Comparison of ENCODE assay signal across 9 cellular contexts in the genomic region with DNA sequence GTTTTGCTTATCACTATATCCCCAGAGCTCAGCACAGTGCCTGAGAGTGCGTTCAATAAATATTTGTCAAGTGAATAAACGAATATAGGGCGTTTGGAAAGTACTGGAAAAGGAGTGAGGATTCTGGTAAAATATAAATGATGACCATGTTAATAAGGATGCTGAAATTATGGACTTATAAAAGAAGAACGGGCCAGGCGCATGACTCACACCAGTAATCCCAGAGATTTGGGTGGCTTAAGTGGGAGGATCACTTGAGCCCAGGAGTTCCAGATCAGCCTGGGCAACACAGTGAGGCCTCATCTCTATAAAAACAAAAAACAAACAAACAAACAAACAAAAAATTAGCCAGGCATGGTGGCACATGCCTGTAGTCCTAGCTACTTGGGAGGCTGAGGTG.
"Had no signal": no experiment of that assay in that cellular context is flagged by ENCODE, and none has a peak within 500 bp of the region (broad histone marks: within the 10 kb centered on the region; RNA-seq: fewer than 3 reads in every experiment).

No MANE protein-coding gene starts in this region.

- FAIRE-seq: H1, H54, HTR-8/SVneo, K562 had no signal

- ATAC-seq: GM23338, K562 had no signal

- DNase-seq: H9, HCEC 1CT, IMR-90, KG1 had no signal

- H3K4me3 ChIP-seq: GM23338, K562 had no signal
